Comparison of ENCODE assay signal across 8 cellular contexts in the genomic region with DNA sequence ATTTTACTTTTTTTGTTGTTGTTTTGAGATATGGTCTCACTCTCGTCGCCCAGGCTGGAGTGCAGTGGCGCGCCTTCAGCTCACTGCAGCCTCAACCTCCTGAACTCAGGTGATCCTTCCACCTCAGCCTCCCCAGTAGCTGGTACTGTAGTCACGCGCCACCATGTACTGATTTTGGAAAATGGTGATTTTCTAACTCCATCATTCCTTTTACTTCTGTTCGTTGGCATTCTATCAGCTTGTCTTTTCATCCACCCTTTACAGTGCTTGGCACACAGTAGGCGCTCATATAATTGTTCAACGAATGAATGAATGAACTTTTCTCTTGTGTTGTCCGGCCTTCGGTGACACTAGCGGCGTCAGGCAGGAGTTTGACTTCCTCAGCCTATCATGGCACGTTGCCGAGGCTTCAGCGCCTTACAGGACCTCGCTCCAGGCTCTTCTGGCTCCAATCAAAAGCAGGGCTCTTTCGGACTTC. TPM values are rescaled to one million over a fixed set of nuclear protein-coding genes. Genes with fewer than 3 reads are reported as not detected.
A peak's percentile ranks its signal among the peaks of the same experiment; 100 is the strongest.
DNase-seq lines count a peak whose midpoint lies in the region; ATAC-seq and TF ChIP-seq lines count a peak whose summit lies in the region.

No MANE protein-coding gene starts in this region.

- H2BK12ac ChIP-seq in mesenchymal stem cell (ENCODE audit: low read length in 2 of 2): no peak overlapping the region

- no peak overlapping the region for H2BK5ac ChIP-seq in mesenchymal stem cell (ENCODE audit: low read depth, low read length, poor library complexity, severe bottlenecking)

- peak overlapping the region in 1 of 2 experiments; percentile 39 for H3K18ac ChIP-seq in mesenchymal stem cell (ENCODE audit: low read depth in 1 of 2, low read length in 2 of 2)

- H3K4me3 ChIP-seq in right cardiac atrium (ENCODE audit: low read length) (peak overlapping the region; percentile 32), astrocyte of the spinal cord (ENCODE audit: low read depth, low read length) (peak overlapping the region; percentile 94), mesenchymal stem cell (ENCODE audit: insufficient read depth in 1 of 2, low read depth in 1 of 2, low read length in 2 of 2) (peak overlapping the region in 1 of 2 experiments; percentile 82), uterus (peak overlapping the region; percentile 58 to 64)

- H4K91ac ChIP-seq in mesenchymal stem cell (ENCODE audit: low read length): no peak overlapping the region

- H2AK5ac ChIP-seq in mesenchymal stem cell (ENCODE audit: low read length, severe bottlenecking): no peak overlapping the region

- no peak overlapping the region for H2AFZ ChIP-seq in mesenchymal stem cell (ENCODE audit: low read depth, low read length)

- intact Hi-C loops in right cardiac atrium (cut with DNase I): no loop called here
- intact Hi-C loops in Right ventricle myocardium inferior (cut with DNase I): loop anchor here (1.0 kb wide), 1 partner anchor 20 kb away; the partner anchor contains the start of gene MOB1A
- intact Hi-C loops in uterus (cut with DNase I; ENCODE audit: low total_unique reads): no loop called here

- no peak overlapping the region for H2BK120ac ChIP-seq in mesenchymal stem cell (ENCODE audit: low read depth, low read length)

- H2BK15ac ChIP-seq in mesenchymal stem cell (ENCODE audit: low read depth, poor library complexity, severe bottlenecking): no peak overlapping the region

- peak overlapping the region; percentile 49 for H4K8ac ChIP-seq in mesenchymal stem cell (ENCODE audit: low read length)

- no peak for TF ChIP-seq CTCF in astrocyte of the spinal cord (IDR thresholded peaks at IDR 0.05; ENCODE audit: low read depth, low read length)
- TF ChIP-seq CTCF in uterus (IDR thresholded peaks at IDR 0.05): no peak

- H3K9me3 ChIP-seq in right cardiac atrium (ENCODE audit: control insufficient read depth, low read length): no peaks in the 10 kb centered on the region
- no peaks in the 10 kb centered on the region for H3K9me3 ChIP-seq in mesenchymal stem cell (ENCODE audit: control insufficient read depth, low read length)
- H3K9me3 ChIP-seq in uterus: no peaks in the 10 kb centered on the region

- no peak for TF ChIP-seq POLR2A in uterus (IDR thresholded peaks at IDR 0.05)

- H3K23ac ChIP-seq in mesenchymal stem cell (ENCODE audit: low read length in 2 of 2): no peak overlapping the region

- H3K27ac ChIP-seq in right cardiac atrium (ENCODE audit: low read length) (no peak overlapping the region), mesenchymal stem cell (ENCODE audit: low read length, poor library complexity, severe bottlenecking) (no peak overlapping the region), uterus (peak overlapping the region; percentile 88 to 91)

- WGBS in right cardiac atrium: 37% methylated on average over 17 of the region's 18 CpGs
- WGBS in mesenchymal stem cell: 41% methylated on average over 17 of the region's 18 CpGs

- H3K4me1 ChIP-seq in right cardiac atrium (ENCODE audit: control insufficient read depth, insufficient read depth, low read length) (no peaks in the 10 kb centered on the region), mesenchymal stem cell (ENCODE audit: control insufficient read depth, insufficient read depth, low read depth, low read length) (peaks cover 5% of the 10 kb centered on the region), uterus (peaks cover 0 to 4% of the 10 kb centered on the region in 2 donors)

- DNase-seq in right cardiac atrium (no peak), Right ventricle myocardium inferior (ENCODE audit: missing footprints) (no peak), astrocyte of the spinal cord (ENCODE audit: low read depth, low spot score) (no peak), mesenchymal stem cell (no peak), uterus (no peak), mesenteric fat pad (ENCODE audit: low spot score) (no peak), GOT3 (lab: John Stamatoyannopoulos, UW) (no peak), glomerular visceral epithelial cell (ENCODE audit: extremely low spot score) (no peak)

- no peak overlapping the region for H3K14ac ChIP-seq in mesenchymal stem cell (ENCODE audit: low read length in 2 of 2)

- H3K4me2 ChIP-seq in mesenchymal stem cell (ENCODE audit: low read length, poor library complexity, severe bottlenecking): peak overlapping the region; percentile 57

- ATAC-seq in right cardiac atrium (no peak), Right ventricle myocardium inferior (no peak)

- in situ Hi-C loops in astrocyte of the spinal cord (cut with HindIII; ENCODE audit: low sequenced_read_pairs): no loop called here

- H3K4ac ChIP-seq in mesenchymal stem cell (ENCODE audit: low read depth in 1 of 2, low read length in 2 of 2): no peak overlapping the region

- H3K36me3 ChIP-seq in mesenchymal stem cell (ENCODE audit: control insufficient read depth in 1 of 2, insufficient read depth in 2 of 2, low read depth in 1 of 2, low read length in 2 of 2) (peaks cover 2 to 4% of the 10 kb centered on the region in 2 experiments), uterus (no peaks in the 10 kb centered on the region)

- H3K9ac ChIP-seq in mesenchymal stem cell (ENCODE audit: low read length): peak overlapping the region; percentile 93

- no peaks in the 10 kb centered on the region for H3K79me1 ChIP-seq in mesenchymal stem cell (replicated peaks; ENCODE audit: low read length, poor library complexity, severe bottlenecking)

- no peaks in the 10 kb centered on the region for H3K27me3 ChIP-seq in right cardiac atrium (ENCODE audit: control insufficient read depth, insufficient read depth)
- H3K27me3 ChIP-seq in mesenchymal stem cell (ENCODE audit: control insufficient read depth in 1 of 2, insufficient read depth in 1 of 2, low read length in 2 of 2): no peaks in the 10 kb centered on the region
- H3K27me3 ChIP-seq in uterus: no peaks in the 10 kb centered on the region

RNA-seq across cellular contexts. Expression of gene MTHFD2, which starts 0.4 kb away (rescaled TPM):
- 10 to 100 TPM in 2 of 4 donors, 1 to 10 TPM in 2; 6.7 to 18.0 (median 9.5) TPM for total RNA-seq in right cardiac atrium
- 8.7 TPM for polyA plus RNA-seq in right cardiac atrium
- 24.2 TPM for total RNA-seq in Right ventricle myocardium inferior
- 88.7 TPM for polyA plus RNA-seq in mesenchymal stem cell (2013, experiment 1 of 2)
- 89.4 TPM for polyA plus RNA-seq in mesenchymal stem cell (2013, experiment 2 of 2)
- total RNA-seq in uterus: 10 to 100 TPM; 32.0 to 55.5 (median 42.3) TPM
- 47.4 TPM for total RNA-seq in mesenteric fat pad

RNA-seq across cellular contexts. Expression of gene MOB1A, which starts 19.3 kb away (rescaled TPM):
- total RNA-seq in right cardiac atrium: 10 to 100 TPM; 54.6 to 78.3 (median 62.8) TPM
- polyA plus RNA-seq in right cardiac atrium: 24.8 TPM
- total RNA-seq in Right ventricle myocardium inferior: 59.3 TPM
- polyA plus RNA-seq in mesenchymal stem cell (2013, experiment 1 of 2): 51.8 TPM
- 52.4 TPM for polyA plus RNA-seq in mesenchymal stem cell (2013, experiment 2 of 2)
- 100 to 1,000 TPM in 2 of 4 donors, 10 to 100 TPM in 2; 63.0 to 161 (median 95.3) TPM for total RNA-seq in uterus
- 109 TPM for total RNA-seq in mesenteric fat pad

RNA-seq across cellular contexts. Expression of gene BOLA3, which starts 50.3 kb away (rescaled TPM):
- total RNA-seq in right cardiac atrium: 100 to 1,000 TPM in 2 of 4 donors, 10 to 100 TPM in 2; 75.5 to 111 (median 96.2) TPM
- 327 TPM for polyA plus RNA-seq in right cardiac atrium
- 88.4 TPM for total RNA-seq in Right ventricle myocardium inferior
- polyA plus RNA-seq in mesenchymal stem cell (2013, experiment 1 of 2): 70.7 TPM
- polyA plus RNA-seq in mesenchymal stem cell (2013, experiment 2 of 2): 74.6 TPM
- 10 to 100 TPM in 3 of 4 donors, 1 to 10 TPM in 1; 9.1 to 54.4 (median 16.1) TPM for total RNA-seq in uterus
- 42.2 TPM for total RNA-seq in mesenteric fat pad

Comparison
In these comparisons a context has a peak if more than half of its experiments do, and no peak if none do; other contexts are left out.
1. H3K27ac ChIP-seq: peak in uterus (2 of 2); none in right cardiac atrium (single experiment) and mesenchymal stem cell (single experiment).